In the genomic region with DNA sequence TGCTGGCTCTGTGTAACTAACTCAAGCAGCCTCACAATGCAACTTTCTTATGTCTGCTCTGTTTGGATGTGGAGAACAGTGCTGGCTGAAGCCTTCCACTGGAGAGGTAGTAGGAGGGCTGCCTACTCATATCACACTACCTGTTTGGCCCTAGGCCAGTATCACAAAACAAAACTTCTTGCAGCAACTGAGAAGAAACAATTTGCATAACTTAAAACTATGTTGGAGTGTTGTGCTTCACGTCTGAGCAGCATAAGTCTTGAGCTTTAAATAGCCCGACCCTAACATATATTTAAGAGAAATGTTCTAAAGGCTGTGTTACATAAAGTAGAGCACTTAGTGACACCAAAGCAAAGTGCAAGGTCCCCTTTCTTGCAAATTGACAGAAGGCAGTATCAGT, we compare ENCODE assay signal across 11 cellular contexts.
A peak's percentile ranks its signal among the peaks of the same experiment; 100 is the strongest.
DNase-seq lines count a peak whose midpoint lies in the region; ATAC-seq and TF ChIP-seq lines count a peak whose summit lies in the region.
"Had no signal": no experiment of that assay in that cellular context is flagged by ENCODE, and none has a peak within 500 bp of the region (broad histone marks: within the 10 kb centered on the region; RNA-seq: fewer than 3 reads in every experiment).

No MANE protein-coding gene starts in this region.

- intact Hi-C loops in activated CD4-positive, alpha-beta T cell treated with anti-CD3 and anti-CD28 coated beads for 36 hours (cut with DNase I, micrococcal nuclease): loop anchor here in 1 of 2 experiments (10.0 kb wide), 1 partner anchor 205 kb away; a partner anchor contains a TSS
- intact Hi-C loops in head of caudate nucleus (cut with DNase I): no loop called here

- H3K27me3 Mint-ChIP-seq in activated CD4-positive, alpha-beta T cell treated with anti-CD3 and anti-CD28 coated beads for 36 hours: no peaks in the 10 kb centered on the region
- peaks cover 5 to 6% of the 10 kb centered on the region in 2 donors for H3K27me3 Mint-ChIP-seq in stimulated activated naive B cell treated with anti-CD40 and anti-IgM and Interleukin-4, amounts not matched to agents 10 μg/mL and 1 μg/mL and 100 μg/mL, for 72 hours

- no peaks in the 10 kb centered on the region for H3K36me3 Mint-ChIP-seq in activated CD4-positive, alpha-beta T cell treated with anti-CD3 and anti-CD28 coated beads for 36 hours (ENCODE audit: low read depth)
- no peaks in the 10 kb centered on the region for H3K36me3 Mint-ChIP-seq in stimulated activated naive B cell treated with anti-CD40 and anti-IgM and Interleukin-4, amounts not matched to agents 10 μg/mL and 1 μg/mL and 100 μg/mL, for 72 hours

- no peak overlapping the region for H3K4me3 Mint-ChIP-seq in activated CD4-positive, alpha-beta T cell treated with anti-CD3 and anti-CD28 coated beads for 36 hours
- H3K4me3 Mint-ChIP-seq in stimulated activated naive B cell treated with anti-CD40 and anti-IgM and Interleukin-4, amounts not matched to agents 10 μg/mL and 1 μg/mL and 100 μg/mL, for 72 hours: no peak overlapping the region
- H3K4me3 Mint-ChIP-seq: T-helper 1 cell treated with Interleukin-12 subunit alpha and Interleukin-12 subunit beta and Interleukin-4 antibody, amounts not matched to agents 30 μg/mL and 1 μg/mL, for 36 hours had no signal

- no peaks in the 10 kb centered on the region for H3K9me3 Mint-ChIP-seq in activated CD4-positive, alpha-beta T cell treated with anti-CD3 and anti-CD28 coated beads for 36 hours (ENCODE audit: low read depth)
- peaks cover 0 to 2% of the 10 kb centered on the region in 2 donors for H3K9me3 Mint-ChIP-seq in stimulated activated naive B cell treated with anti-CD40 and anti-IgM and Interleukin-4, amounts not matched to agents 10 μg/mL and 1 μg/mL and 100 μg/mL, for 72 hours

- no peak for TF ChIP-seq EP300 in upper lobe of left lung (IDR thresholded peaks at IDR 0.05)

- H3K4me1 ChIP-seq in upper lobe of left lung: peaks cover 0 to 5% (median 0%) of the 10 kb centered on the region in 4 donors
- H3K4me1 ChIP-seq: ascending aorta had no signal

- H3K9me3 ChIP-seq in upper lobe of left lung: no peaks in the 10 kb centered on the region
- H3K9me3 ChIP-seq: ascending aorta had no signal

- POLR2A ChIA-PET in activated CD4-positive, alpha-beta T cell treated with anti-CD3 and anti-CD28 coated beads for 36 hours (lab: Charles Lee): no interaction called here

- H3K4me3 ChIP-seq in upper lobe of left lung: no peak overlapping the region
- H3K4me3 ChIP-seq: ascending aorta had no signal

- no peak for TF ChIP-seq POLR2A in upper lobe of left lung (IDR thresholded peaks at IDR 0.05)

- 65 to 72% methylated on average over 2 of the region's 2 CpGs for WGBS in upper lobe of left lung, 2 donors

- DNase-seq in activated CD4-positive, alpha-beta T cell treated with anti-CD3 and anti-CD28 coated beads for 36 hours: no peak
- DNase-seq in activated CD4-positive, alpha-beta T cell treated with anti-CD3 and anti-CD28 coated beads for 1 hour: no peak
- DNase-seq in stimulated activated naive B cell treated with anti-CD40 and anti-IgM and Interleukin-4, amounts not matched to agents 10 μg/mL and 1 μg/mL and 100 μg/mL, for 72 hours: no peak
- DNase-seq in upper lobe of left lung (no peak), head of caudate nucleus (no peak), NCI-H524 (lab: John Stamatoyannopoulos, UW) (no peak)
- DNase-seq: 8988T had no signal

- no peak overlapping the region for H3K27ac Mint-ChIP-seq in activated CD4-positive, alpha-beta T cell treated with anti-CD3 and anti-CD28 coated beads for 36 hours
- H3K27ac Mint-ChIP-seq in stimulated activated naive B cell treated with anti-CD40 and anti-IgM and Interleukin-4, amounts not matched to agents 10 μg/mL and 1 μg/mL and 100 μg/mL, for 72 hours: no peak overlapping the region
- H3K27ac Mint-ChIP-seq: T-helper 1 cell treated with Interleukin-12 subunit alpha and Interleukin-12 subunit beta and Interleukin-4 antibody, amounts not matched to agents 30 μg/mL and 1 μg/mL, for 36 hours had no signal

- CTCF ChIA-PET in activated CD4-positive, alpha-beta T cell treated with anti-CD3 and anti-CD28 coated beads for 36 hours (lab: Charles Lee): interaction anchor here (0.7 to 1.0 kb wide), 2 partner anchors 102 to 1074 kb away, joined by 3 read pairs; no protein-coding TSS in a partner anchor

- TF ChIP-seq CTCF in upper lobe of left lung (IDR thresholded peaks at IDR 0.05): no peak

- H3K27ac ChIP-seq in upper lobe of left lung: no peak overlapping the region
- H3K27ac ChIP-seq: ascending aorta had no signal

- no peaks in the 10 kb centered on the region for H3K27me3 ChIP-seq in upper lobe of left lung
- H3K27me3 ChIP-seq: ascending aorta had no signal

- peak; percentile 51 for ATAC-seq in activated CD4-positive, alpha-beta T cell treated with anti-CD3 and anti-CD28 coated beads for 36 hours
- peak; percentile 78 for ATAC-seq in GM21529 (IDR thresholded peaks at IDR 0.05; ENCODE audit: unreplicated experiment)
- peak; percentile 63 for ATAC-seq in HG03097 (IDR thresholded peaks at IDR 0.05; ENCODE audit: low FRiP score, unreplicated experiment)
- ATAC-seq in stimulated activated naive B cell treated with anti-CD40 and anti-IgM and Interleukin-4, amounts not matched to agents 10 μg/mL and 1 μg/mL and 100 μg/mL, for 72 hours (replicated peaks): peak; percentile 59 to 63
- no peak for ATAC-seq in upper lobe of left lung (ENCODE audit: low FRiP score in 2 of 2)

- H3K36me3 ChIP-seq in upper lobe of left lung: no peaks in the 10 kb centered on the region
- H3K36me3 ChIP-seq: ascending aorta had no signal

- H3K4me1 Mint-ChIP-seq in activated CD4-positive, alpha-beta T cell treated with anti-CD3 and anti-CD28 coated beads for 36 hours: peaks cover 17% of the 10 kb centered on the region
- H3K4me1 Mint-ChIP-seq in stimulated activated naive B cell treated with anti-CD40 and anti-IgM and Interleukin-4, amounts not matched to agents 10 μg/mL and 1 μg/mL and 100 μg/mL, for 72 hours: peaks cover 7% of the 10 kb centered on the region in 2 donors

Comparison
In these comparisons a context has a peak if more than half of its experiments do, and no peak if none do; other contexts are left out.
1. ATAC-seq: peak in activated CD4-positive, alpha-beta T cell treated with anti-CD3 and anti-CD28 coated beads for 36 hours (single experiment), GM21529 (single experiment), HG03097 (single experiment) and stimulated activated naive B cell treated with anti-CD40 and anti-IgM and Interleukin-4, amounts not matched to agents 10 μg/mL and 1 μg/mL and 100 μg/mL, for 72 hours (2 of 2); none in upper lobe of left lung (0 of 2).